ENCODE assay signal across 8 cellular contexts in genomic region chr3:48739955-48740823, GRCh38. TPM values are rescaled to one million over a fixed set of nuclear protein-coding genes. Genes with fewer than 3 reads are reported as not detected.
DNase-seq lines count a peak whose midpoint lies in the region; ATAC-seq and TF ChIP-seq lines count a peak whose summit lies in the region.

No MANE protein-coding gene starts in this region.

- H3K9me3 ChIP-seq in Peyer's patch (no peaks in the 10 kb centered on the region), subcutaneous abdominal adipose tissue (ENCODE audit: control insufficient read depth in 5 of 5, low read length in 5 of 5) (peaks cover 0 to 1% (median 0%) of the 10 kb centered on the region in 5 donors)

- H3K9me3 Mint-ChIP-seq in natural killer cell treated with Interleukin-12 subunit alpha and Interleukin-12 subunit beta and Interleukin-15 and Interleukin-18, amount 100 ng/mL, for 72 hours: no peaks in the 10 kb centered on the region

- peak; percentile 77 for ATAC-seq in HG02885 (IDR thresholded peaks at IDR 0.05; ENCODE audit: poor library complexity, unreplicated experiment)
- ATAC-seq in natural killer cell treated with Interleukin-12 subunit alpha and Interleukin-12 subunit beta and Interleukin-15 and Interleukin-18, amount 100 ng/mL, for 72 hours: peak; percentile 85 to 86
- no peak for ATAC-seq in HG03378 (IDR thresholded peaks at IDR 0.05; ENCODE audit: unreplicated experiment)

- H3K27me3 ChIP-seq in Peyer's patch (no peaks in the 10 kb centered on the region), subcutaneous abdominal adipose tissue (ENCODE audit: control insufficient read depth in 5 of 5, insufficient read depth in 4 of 5, low read length in 5 of 5) (no peaks in the 10 kb centered on the region)

- H3K36me3 ChIP-seq in Peyer's patch (no peaks in the 10 kb centered on the region), subcutaneous abdominal adipose tissue (ENCODE audit: control insufficient read depth in 5 of 5, insufficient read depth in 5 of 5, low read length in 5 of 5) (peaks cover 0 to under 1% (median 0%) of the 10 kb centered on the region in 5 donors)

- no peak overlapping the region for H3K4me3 ChIP-seq in GM12864 (ENCODE audit: low read depth, low read length)
- peak overlapping the region in 2 of 4 donors; percentile 20 to 28 for H3K4me3 ChIP-seq in Peyer's patch
- H3K4me3 ChIP-seq in fibroblast of pulmonary artery (replicated peaks; ENCODE audit: low read depth, low read length): peak overlapping the region; percentile 0
- H3K4me3 ChIP-seq in subcutaneous abdominal adipose tissue (ENCODE audit: low read depth in 1 of 5, low read length in 5 of 5): peak overlapping the region; percentile 36 to 65 (median 54)

- no peak overlapping the region for H3K4me3 Mint-ChIP-seq in natural killer cell treated with Interleukin-12 subunit alpha and Interleukin-12 subunit beta and Interleukin-15 and Interleukin-18, amount 100 ng/mL, for 72 hours

- no peaks in the 10 kb centered on the region for H3K27me3 Mint-ChIP-seq in natural killer cell treated with Interleukin-12 subunit alpha and Interleukin-12 subunit beta and Interleukin-15 and Interleukin-18, amount 100 ng/mL, for 72 hours

- no peaks in the 10 kb centered on the region for H3K36me3 Mint-ChIP-seq in natural killer cell treated with Interleukin-12 subunit alpha and Interleukin-12 subunit beta and Interleukin-15 and Interleukin-18, amount 100 ng/mL, for 72 hours

- DNase-seq in GM12864 (ENCODE audit: low read depth) (no peak), Peyer's patch (peak; percentile 67 to 94 (median 90)), fibroblast of pulmonary artery (ENCODE audit: low read depth) (peak; percentile 89)
- DNase-seq in activated T-helper 9 cell treated with anti-CD3 and anti-CD28 coated beads, Interleukin-2, amount 50 U/mL, for 16 hours (ENCODE audit: low read depth): peak; percentile 21
- DNase-seq in natural killer cell treated with Interleukin-12 subunit alpha and Interleukin-12 subunit beta and Interleukin-15 and Interleukin-18, amount 100 ng/mL, for 72 hours (ENCODE audit: low spot score): peak; percentile 68

- H3K27ac ChIP-seq in Peyer's patch (peak overlapping the region; percentile 57 to 90 (median 70)), subcutaneous abdominal adipose tissue (ENCODE audit: low read depth, low read length) (peak overlapping the region; percentile 90)

- no peak for TF ChIP-seq POLR2A in Peyer's patch (IDR thresholded peaks at IDR 0.05)

- H3K27ac Mint-ChIP-seq in natural killer cell treated with Interleukin-12 subunit alpha and Interleukin-12 subunit beta and Interleukin-15 and Interleukin-18, amount 100 ng/mL, for 72 hours: no peak overlapping the region

- H3K9ac ChIP-seq in subcutaneous abdominal adipose tissue (ENCODE audit: low read length in 5 of 5): peak overlapping the region in 4 of 5 donors; percentile 42 to 63 (median 50)

- peak; percentile 91 for TF ChIP-seq CTCF in GM12864 (IDR thresholded peaks at IDR 0.05; ENCODE audit: low read depth, low read length, missing control alignments)
- peak; percentile 59 to 99 (median 80) for TF ChIP-seq CTCF in Peyer's patch (IDR thresholded peaks at IDR 0.05)
- peak; percentile 84 for TF ChIP-seq CTCF in fibroblast of pulmonary artery (IDR thresholded peaks at IDR 0.05; ENCODE audit: low read length, missing control alignments)

- no peaks in the 10 kb centered on the region for H3K4me1 Mint-ChIP-seq in natural killer cell treated with Interleukin-12 subunit alpha and Interleukin-12 subunit beta and Interleukin-15 and Interleukin-18, amount 100 ng/mL, for 72 hours (ENCODE audit: low read depth in 2 of 2)

- H3K4me1 ChIP-seq in Peyer's patch (peaks cover 6 to 65% (median 12%) of the 10 kb centered on the region in 4 donors), subcutaneous abdominal adipose tissue (ENCODE audit: control insufficient read depth in 5 of 5, insufficient read depth in 5 of 5, low read length in 5 of 5) (peaks cover 26 to 58% (median 54%) of the 10 kb centered on the region in 5 donors)

RNA-seq across cellular contexts. Expression of gene IP6K2, which starts 23.2 kb away (rescaled TPM):
- 100 to 1,000 TPM in 3 of 4 donors, 10 to 100 TPM in 1; 97.6 to 211 (median 163) TPM for total RNA-seq in Peyer's patch
- total RNA-seq in natural killer cell treated with Interleukin-12 subunit alpha and Interleukin-12 subunit beta and Interleukin-15 and Interleukin-18, amount 100 ng/mL, for 72 hours: 10 to 100 TPM; 53.5 to 60.2 TPM

RNA-seq across cellular contexts. Expression of gene NCKIPSD, which starts 54.5 kb away (rescaled TPM):
- total RNA-seq in Peyer's patch: 10 to 100 TPM; 35.7 to 66.8 (median 64.4) TPM
- total RNA-seq in natural killer cell treated with Interleukin-12 subunit alpha and Interleukin-12 subunit beta and Interleukin-15 and Interleukin-18, amount 100 ng/mL, for 72 hours: 10 to 100 TPM; 22.7 to 37.0 TPM
